ENCODE assay signal across 2 cellular contexts in genomic region chr11:61498767-61499341, GRCh38.
TF ChIP-seq lines count a peak whose summit lies in the region.

No MANE protein-coding gene starts in this region.

TF ChIP-seq in HepG2, 621 proteins besides CTCF, POLR2A, EP300 and RAD21 (continues in another document):
- TF ChIP-seq GABPA (IDR thresholded peaks at IDR 0.05; ENCODE audit: low read depth, low read length) (no peak), GABPA (CRISPR knock-in tag; IDR thresholded peaks at IDR 0.05; ENCODE audit: low read depth) (peak; percentile 91), JUN (CRISPR knock-in tag; IDR thresholded peaks at IDR 0.05) (no peak), ZNF143 (CRISPR knock-in tag; IDR thresholded peaks at IDR 0.05) (peak; percentile 66), YEATS2 (CRISPR knock-in tag; IDR thresholded peaks at IDR 0.05; ENCODE audit: borderline replicate concordance) (no peak), ELF1 (CRISPR knock-in tag; IDR thresholded peaks at IDR 0.05) (peak; percentile 39; the same call in 1 of the 2 replicates), ZBTB49 (CRISPR knock-in tag; IDR thresholded peaks at IDR 0.05; ENCODE audit: borderline replicate concordance) (no peak), NR2C2 (CRISPR knock-in tag; IDR thresholded peaks at IDR 0.05; ENCODE audit: borderline replicate concordance) (peak; percentile 89), MATR3 (CRISPR knock-in tag; IDR thresholded peaks at IDR 0.05) (no peak), CREB1 (IDR thresholded peaks at IDR 0.05) (no peak), CREB1 (CRISPR knock-in tag; IDR thresholded peaks at IDR 0.05) (peak; percentile 58; the same call in 1 of the 2 replicates), SNAPC2 (CRISPR knock-in tag; IDR thresholded peaks at IDR 0.05) (peak; percentile 95; the same call in 1 of the 2 replicates), TFDP2 (CRISPR knock-in tag; IDR thresholded peaks at IDR 0.05) (no peak), ZNF616 (CRISPR knock-in tag; IDR thresholded peaks at IDR 0.05; ENCODE audit: low read depth) (no peak), SNAPC4 (CRISPR knock-in tag; IDR thresholded peaks at IDR 0.05) (peak; percentile 98), GABPB1 (CRISPR knock-in tag; IDR thresholded peaks at IDR 0.05) (peak; percentile 65)

TF ChIP-seq in H1, 55 proteins besides CTCF, POLR2A, EP300 and RAD21:
- TF ChIP-seq USF2 (IDR thresholded peaks at IDR 0.05; ENCODE audit: low read length) (no peak), ATF2 (IDR thresholded peaks at IDR 0.05; ENCODE audit: low read length) (no peak), SP2 (IDR thresholded peaks at IDR 0.05; ENCODE audit: low read length) (no peak), CBX5 (IDR thresholded peaks at IDR 0.05; ENCODE audit: low read depth, low read length) (no peak), MAX (IDR thresholded peaks at IDR 0.05) (no peak), FOSL1 (IDR thresholded peaks at IDR 0.05; ENCODE audit: insufficient read depth, low read depth, low read length) (no peak), CHD7 (IDR thresholded peaks at IDR 0.05; ENCODE audit: insufficient replicate concordance, low read length) (no peak), EGR1 (IDR thresholded peaks at IDR 0.05; ENCODE audit: borderline replicate concordance, low read depth, low read length) (no peak), RBBP5 (IDR thresholded peaks at IDR 0.05; ENCODE audit: borderline replicate concordance, low read depth, low read length) (no peak), EZH2 (IDR thresholded peaks at IDR 0.05; ENCODE audit: low read depth, low read length, severe bottlenecking) (no peak), RXRA (IDR thresholded peaks at IDR 0.05; ENCODE audit: insufficient read depth, low read depth, low read length) (no peak), TCF12 (IDR thresholded peaks at IDR 0.05; ENCODE audit: low read depth, low read length) (no peak), CBX8 (IDR thresholded peaks at IDR 0.05; ENCODE audit: borderline replicate concordance, low read depth, low read length) (no peak), MAFK (IDR thresholded peaks at IDR 0.05; ENCODE audit: low read depth, low read length) (no peak), TAF7 (optimal IDR thresholded peaks at IDR 0.05; ENCODE audit: borderline replicate concordance, low read depth, low read length) (no peak), HDAC2 (IDR thresholded peaks at IDR 0.05; ENCODE audit: borderline replicate concordance in 1 of 2, low read depth in 2 of 2, low read length in 2 of 2) (no peak), ATF3 (IDR thresholded peaks at IDR 0.05; ENCODE audit: insufficient read depth, low read depth, low read length) (no peak)
